In genomic region chrX:43881410-43882293, GRCh38 we compare ENCODE assay signal across 12 cellular contexts. TPM values are rescaled to one million over a fixed set of nuclear protein-coding genes. Genes with fewer than 3 reads are reported as not detected.
A peak's percentile ranks its signal among the peaks of the same experiment; 100 is the strongest.
DNase-seq lines count a peak whose midpoint lies in the region; ATAC-seq and TF ChIP-seq lines count a peak whose summit lies in the region.
"Had no signal": no experiment of that assay in that cellular context is flagged by ENCODE, and none has a peak within 500 bp of the region (broad histone marks: within the 10 kb centered on the region; RNA-seq: fewer than 3 reads in every experiment).

No MANE protein-coding gene starts in this region.

- H3K9me3 Mint-ChIP-seq in Caco-2 (ENCODE audit: unreplicated experiment) (no peaks in the 10 kb centered on the region), endothelial cell (ENCODE audit: unreplicated experiment) (no peaks in the 10 kb centered on the region)

- H3K27me3 Mint-ChIP-seq in Caco-2 (ENCODE audit: insufficient read depth, unreplicated experiment) (no peaks in the 10 kb centered on the region), endothelial cell (ENCODE audit: unreplicated experiment) (peaks cover 2% of the 10 kb centered on the region)

- no TSS peak for BruUV-seq in Caco-2 (replicated peaks; lab: Mats Ljungman, UMichigan)
- BruUV-seq in mammary epithelial cell (replicated peaks; lab: Mats Ljungman, UMichigan), result no TSS peak

- H3K36me3 Mint-ChIP-seq in Caco-2 (ENCODE audit: insufficient read depth, unreplicated experiment) (no peaks in the 10 kb centered on the region), endothelial cell (ENCODE audit: low read depth, unreplicated experiment) (no peaks in the 10 kb centered on the region)

- TF ChIP-seq CTCF in Caco-2 (IDR thresholded peaks at IDR 0.05; ENCODE audit: insufficient read depth in 1 of 2, low read depth in 1 of 2, low read length in 1 of 2, severe bottlenecking in 1 of 2, unreplicated experiment in 1 of 2) (no peak), mammary epithelial cell (conservative IDR thresholded peaks at IDR 0.05 in 1 of 2, IDR thresholded peaks at IDR 0.05 in 1 of 2; ENCODE audit: extremely low read depth in 1 of 2, insufficient read depth in 1 of 2, low read depth in 1 of 2, low read length in 2 of 2) (no peak), endothelial cell (IDR thresholded peaks at IDR 0.05; ENCODE audit: unreplicated experiment) (no peak)

- WGBS in mammary epithelial cell (ENCODE audit: low coverage, missing lambda C conversion rate), result 38% methylated on average over 12 of the region's 34 CpGs

- in situ Hi-C loops in mammary epithelial cell (cut with MboI; ENCODE audit: low sequenced_read_pairs in 2 of 2), result no loop called here
- in situ Hi-C loops in G401 (cut with HindIII; ENCODE audit: low sequenced_read_pairs), result no loop called here

- peak overlapping the region; percentile 52 for H2AFZ ChIP-seq in mammary epithelial cell (ENCODE audit: low read depth, low read length)

- peak overlapping the region; percentile 75 for H3K4me2 ChIP-seq in mammary epithelial cell (ENCODE audit: insufficient read depth, low read depth, low read length)
- H3K4me2 ChIP-seq: BLaER1 had no signal

- no peaks in the 10 kb centered on the region for H3K4me1 ChIP-seq in Caco-2
- peaks cover 23% of the 10 kb centered on the region for H3K4me1 ChIP-seq in mammary epithelial cell (ENCODE audit: insufficient read depth, low read length)
- H3K4me1 ChIP-seq in rectal smooth muscle tissue (ENCODE audit: control insufficient read depth, insufficient read depth, low read length), result peaks cover 2% of the 10 kb centered on the region

- no peaks in the 10 kb centered on the region for H4K20me1 ChIP-seq in mammary epithelial cell (ENCODE audit: insufficient read depth, low read length)
- H4K20me1 ChIP-seq: BLaER1 had no signal

- dilution Hi-C loops in mammary epithelial cell (cut with HindIII; ENCODE audit: low sequenced_read_pairs), result no loop called here

- DNase-seq in Caco-2 (no peak), mammary epithelial cell (no peak), endothelial cell (ENCODE audit: low spot score) (no peak), G401 (ENCODE audit: low spot score) (no peak)
- no peak for DNase-seq in activated CD4-positive, alpha-beta T cell treated with anti-CD3 and anti-CD28 coated beads, Interleukin-2, amount 50 U/mL, for 1 hour
- DNase-seq: KBM-7, occipital lobe had no signal

- H3K4me3 ChIP-seq in Caco-2 (ENCODE audit: low read depth, low read length) (peak overlapping the region; percentile 31), mammary epithelial cell (replicated peaks in 1 of 3; ENCODE audit: insufficient read depth in 1 of 3, low read depth in 2 of 3, low read length in 3 of 3) (peak overlapping the region in 2 of 3 experiments; percentile 33 to 39), iPS-18c (ENCODE audit: insufficient read depth, low read depth, low read length) (peak overlapping the region; percentile 34; the same call in 1 of the 2 replicates), rectal smooth muscle tissue (ENCODE audit: low read length) (peak overlapping the region; percentile 61)
- H3K4me3 ChIP-seq: BLaER1, SK-N-MC had no signal

- H3K9ac ChIP-seq in mammary epithelial cell (ENCODE audit: insufficient read depth, low read length), result no peak overlapping the region
- H3K9ac ChIP-seq in rectal smooth muscle tissue (ENCODE audit: low read length), result peak overlapping the region; percentile 21
- H3K9ac ChIP-seq: BLaER1 had no signal

- no peak overlapping the region for H3K4me3 Mint-ChIP-seq in Caco-2 (ENCODE audit: unreplicated experiment)
- no peak overlapping the region for H3K4me3 Mint-ChIP-seq in endothelial cell (ENCODE audit: unreplicated experiment)

- intact Hi-C loops in Caco-2 (cut with micrococcal nuclease; ENCODE audit: unreplicated experiment) (no loop called here), mammary epithelial cell (cut with micrococcal nuclease) (no loop called here)

- CTCF ChIA-PET in Caco-2 (lab: Charles Lee) (no interaction called here), mammary epithelial cell (lab: Charles Lee; ENCODE audit: low non-redundant PET) (no interaction called here)

- H3K36me3 ChIP-seq in Caco-2 (ENCODE audit: control insufficient read depth, insufficient read depth, low read length), result no peaks in the 10 kb centered on the region
- H3K36me3 ChIP-seq in mammary epithelial cell (ENCODE audit: insufficient read depth, low read length), result no peaks in the 10 kb centered on the region
- H3K36me3 ChIP-seq in rectal smooth muscle tissue (ENCODE audit: control insufficient read depth, insufficient read depth, low read length), result no peaks in the 10 kb centered on the region
- H3K36me3 ChIP-seq: BLaER1 had no signal

- H3K27ac ChIP-seq in mammary epithelial cell (ENCODE audit: insufficient read depth, low read depth, low read length) (no peak overlapping the region), rectal smooth muscle tissue (ENCODE audit: low read depth, low read length) (peak overlapping the region; percentile 64)
- H3K27ac ChIP-seq: BLaER1, SK-N-MC had no signal

- no peak for ATAC-seq in HG03442 (IDR thresholded peaks at IDR 0.05; ENCODE audit: unreplicated experiment)

- POLR2A ChIA-PET in Caco-2 (lab: Charles Lee), result no interaction called here

- H3K4me1 Mint-ChIP-seq in Caco-2 (ENCODE audit: low read depth, unreplicated experiment) (peaks cover 6% of the 10 kb centered on the region), endothelial cell (ENCODE audit: unreplicated experiment) (no peaks in the 10 kb centered on the region)

- H3K9me3 ChIP-seq in Caco-2 (no peaks in the 10 kb centered on the region), mammary epithelial cell (replicated peaks; ENCODE audit: insufficient read depth, low read length) (no peaks in the 10 kb centered on the region), iPS-18c (ENCODE audit: control insufficient read depth, insufficient read depth, low read length) (peaks cover 2% of the 10 kb centered on the region)
- H3K9me3 ChIP-seq: BLaER1 had no signal

- H3K79me2 ChIP-seq in mammary epithelial cell (ENCODE audit: insufficient read depth, low read length), result no peaks in the 10 kb centered on the region

- H3K27ac Mint-ChIP-seq in Caco-2 (ENCODE audit: unreplicated experiment) (no peak overlapping the region), endothelial cell (ENCODE audit: unreplicated experiment) (no peak overlapping the region)

- no peaks in the 10 kb centered on the region for H3K27me3 ChIP-seq in Caco-2 (replicated peaks; ENCODE audit: control insufficient read depth, insufficient read depth, low read length)
- peaks cover 3% of the 10 kb centered on the region for H3K27me3 ChIP-seq in mammary epithelial cell (ENCODE audit: insufficient read depth, low read length)
- H3K27me3 ChIP-seq in rectal smooth muscle tissue (ENCODE audit: control insufficient read depth, insufficient read depth, low read length), result peaks cover 4% of the 10 kb centered on the region
- H3K27me3 ChIP-seq: BLaER1 had no signal

RNA-seq across cellular contexts. Expression of gene MAOB, which starts 0.6 kb away (rescaled TPM):
- total RNA-seq in Caco-2 (2022), result 0.34 and 0.35 TPM in 2 replicates
- 1 to 10 TPM in 1 of 2 donors, under 1 TPM in 1; 0.12 to 2.5 TPM for total RNA-seq in mammary epithelial cell
- polyA plus RNA-seq in mammary epithelial cell, result 2.4 TPM
- polyA minus RNA-seq in mammary epithelial cell, result 7.9 TPM
- total RNA-seq in endothelial cell (ENCODE audit: unreplicated experiment), result 0.10 TPM
- not detected in 2 replicates for total RNA-seq in G401 (2014; rRNA removed; shearing (Covaris generic))
